Comparison of ENCODE assay signal across 14 cellular contexts in the genomic region with DNA sequence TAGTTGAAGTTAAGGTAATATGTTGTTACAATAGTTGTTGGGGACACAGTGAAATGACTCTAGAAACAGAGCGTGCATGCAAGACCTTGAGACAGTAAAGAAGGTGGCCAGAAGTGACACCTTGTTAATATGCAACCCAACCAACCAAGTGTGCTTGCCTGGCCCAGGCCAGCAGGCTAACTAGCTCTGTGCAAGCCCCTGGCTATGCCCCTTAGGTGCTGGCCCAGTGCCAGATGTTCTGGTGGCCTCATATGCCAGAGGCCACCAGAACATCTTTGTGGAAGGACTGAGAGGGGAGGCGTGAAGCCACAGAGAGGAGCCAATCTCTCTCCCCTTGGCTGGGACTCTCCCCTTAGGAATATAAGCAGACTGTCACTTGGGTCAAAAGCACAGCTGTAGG.
DNase-seq lines count a peak whose midpoint lies in the region; ATAC-seq and TF ChIP-seq lines count a peak whose summit lies in the region.
"Had no signal": no experiment of that assay in that cellular context is flagged by ENCODE, and none has a peak within 500 bp of the region (broad histone marks: within the 10 kb centered on the region; RNA-seq: fewer than 3 reads in every experiment).

No MANE protein-coding gene starts in this region.

- peaks cover 26% of the 10 kb centered on the region for H3K4me1 Mint-ChIP-seq in osteocyte (ENCODE audit: unreplicated experiment)

- H3K9ac ChIP-seq in colonic mucosa (ENCODE audit: low read depth in 2 of 2, low read length in 2 of 2) = peak overlapping the region in 1 of 2 donors; percentile 76

- H3K9me3 Mint-ChIP-seq in osteocyte (ENCODE audit: unreplicated experiment) = no peaks in the 10 kb centered on the region
- H3K9me3 Mint-ChIP-seq: neural crest cell had no signal

- H3K4me3 Mint-ChIP-seq in osteocyte (ENCODE audit: unreplicated experiment) = no peak overlapping the region
- H3K4me3 Mint-ChIP-seq: neural crest cell had no signal

- H3K36me3 ChIP-seq in colonic mucosa = no peaks in the 10 kb centered on the region

- peak; percentile 48 for ATAC-seq in HG02763 (IDR thresholded peaks at IDR 0.05; ENCODE audit: unreplicated experiment)

- peaks cover 32% of the 10 kb centered on the region for H3K4me1 ChIP-seq in colonic mucosa

- DNase-seq in DMS 273 (lab: John Stamatoyannopoulos, UW; ENCODE audit: unreplicated experiment) = peak; percentile 27
- no peak for DNase-seq in DMS 273 treated with DMSO at 0.1 percent for 48 hours (lab: John Stamatoyannopoulos, UW)
- peak; percentile 31 for DNase-seq in colonic mucosa
- peak; percentile 73 for DNase-seq in osteocyte (ENCODE audit: extremely low spot score, unreplicated experiment)
- no peak for DNase-seq in activated CD4-positive, alpha-beta T cell treated with anti-CD3 and anti-CD28 coated beads, Interleukin-2, amount 50 U/mL, for 48 hours
- DNase-seq in NCI-H2171 treated with DMSO at 0.1 percent for 48 hours (lab: John Stamatoyannopoulos, UW) = no peak
- no peak for DNase-seq in retina
- DNase-seq: activated CD4-positive, CD25-positive, alpha-beta regulatory T cell; DMS153; NCI-H187; stimulated activated naive CD4-positive, alpha-beta T cell had no signal

- no peak overlapping the region for H3K4me3 ChIP-seq in colonic mucosa

- no peaks in the 10 kb centered on the region for H3K27me3 ChIP-seq in colonic mucosa

- no peaks in the 10 kb centered on the region for H3K36me3 Mint-ChIP-seq in osteocyte (ENCODE audit: unreplicated experiment)

- H3K27ac Mint-ChIP-seq in osteocyte (ENCODE audit: unreplicated experiment) = peak overlapping the region; percentile 33

- intact Hi-C loops in colonic mucosa (cut with DNase I) = no loop called here

- no peak for TF ChIP-seq CTCF in colonic mucosa (IDR thresholded peaks at IDR 0.05)
- TF ChIP-seq CTCF in osteocyte (IDR thresholded peaks at IDR 0.05) = no peak

- no peaks in the 10 kb centered on the region for H3K27me3 Mint-ChIP-seq in osteocyte (ENCODE audit: unreplicated experiment)

- no peaks in the 10 kb centered on the region for H3K9me3 ChIP-seq in colonic mucosa

- H3K27ac ChIP-seq in colonic mucosa = peak overlapping the region; percentile 80
- H3K27ac ChIP-seq: 22Rv1 had no signal

Comparison
In these comparisons a context has a peak if more than half of its experiments do, and no peak if none do; other contexts are left out.
1. DNase-seq: peak in DMS 273 (single experiment), colonic mucosa (single experiment) and osteocyte (single experiment); none in DMS 273 treated with DMSO at 0.1 percent for 48 hours (single experiment), activated CD4-positive, alpha-beta T cell treated with anti-CD3 and anti-CD28 coated beads, Interleukin-2, amount 50 U/mL, for 48 hours (0 of 2), NCI-H2171 treated with DMSO at 0.1 percent for 48 hours (single experiment) and retina (single experiment).